Comparison of ENCODE assay signal across 8 cellular contexts in the genomic region with DNA sequence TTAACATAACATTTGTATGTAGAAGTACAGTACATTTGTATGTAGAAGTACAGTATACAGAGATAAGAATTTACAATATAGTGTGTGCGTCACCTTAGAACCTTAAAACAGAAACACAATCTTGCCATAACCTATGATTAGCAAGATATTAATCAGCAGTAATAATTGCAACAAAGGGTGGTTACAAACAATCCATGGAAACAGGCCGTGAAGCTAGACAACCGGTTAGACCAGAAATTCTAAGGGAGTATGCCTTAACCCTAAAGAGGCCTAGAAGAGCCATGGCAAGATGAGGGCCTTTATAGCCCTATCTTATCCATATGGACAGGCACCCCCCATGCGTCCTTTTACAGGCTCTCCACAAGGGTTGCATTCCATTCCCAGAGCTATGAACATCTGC.
DNase-seq lines count a peak whose midpoint lies in the region; ATAC-seq and TF ChIP-seq lines count a peak whose summit lies in the region.
"Not testable (repeated sequence)": the region's sequence is repeated elsewhere in the genome, so short reads cannot be mapped to it uniquely, and the experiment has no call there.

No MANE protein-coding gene starts in this region.

- dilution Hi-C loops in mammary epithelial cell (cut with HindIII; ENCODE audit: low sequenced_read_pairs): not testable (repeated sequence)

- H3K4me1 Mint-ChIP-seq in GM23338: peaks cover 39% of the 10 kb centered on the region
- H3K4me1 Mint-ChIP-seq in type B pancreatic cell (ENCODE audit: unreplicated experiment): not testable (repeated sequence)

- not testable (repeated sequence) for H3K4me2 ChIP-seq in GM23338
- H3K4me2 ChIP-seq in PC-3 (ENCODE audit: low read length): peak overlapping the region; percentile 36; the same call in 1 of the 2 replicates
- peak overlapping the region; percentile 16 for H3K4me2 ChIP-seq in mammary epithelial cell (ENCODE audit: insufficient read depth, low read depth, low read length)

- ATAC-seq in GM23338: not testable (repeated sequence)
- ATAC-seq in PC-3 (peak; percentile 5; the same call in 1 of the 2 replicates), foreskin keratinocyte (peak; percentile 49)

- peaks cover 11% of the 10 kb centered on the region for H3K4me1 ChIP-seq in GM23338 (ENCODE audit: insufficient read depth)
- H3K4me1 ChIP-seq in PC-3 (ENCODE audit: insufficient read depth, low read length): peaks cover 20% of the 10 kb centered on the region
- peaks cover 12% of the 10 kb centered on the region for H3K4me1 ChIP-seq in mammary epithelial cell (ENCODE audit: insufficient read depth, low read length)
- H3K4me1 ChIP-seq in foreskin keratinocyte: peaks cover 13% of the 10 kb centered on the region

- TF ChIP-seq EP300 in Ishikawa (IDR thresholded peaks at IDR 0.05; ENCODE audit: borderline replicate concordance): peak; percentile 13; the same call in 1 of the 2 replicates

- not testable (repeated sequence) for H3K9me3 ChIP-seq in PC-3 (ENCODE audit: low read length); mammary epithelial cell (replicated peaks; ENCODE audit: insufficient read depth, low read length)

- not testable (repeated sequence) for TF ChIP-seq CTCF in GM23338 (conservative IDR thresholded peaks at IDR 0.05; ENCODE audit: low read depth in 2 of 2); PC-3 (conservative IDR thresholded peaks at IDR 0.05; ENCODE audit: low read depth, low read length); mammary epithelial cell (conservative IDR thresholded peaks at IDR 0.05 in 1 of 2, IDR thresholded peaks at IDR 0.05 in 1 of 2; ENCODE audit: extremely low read depth in 1 of 2, insufficient read depth in 1 of 2, low read depth in 1 of 2, low read length in 2 of 2); foreskin keratinocyte (conservative IDR thresholded peaks at IDR 0.05); type B pancreatic cell (conservative IDR thresholded peaks at IDR 0.05)

- intact Hi-C loops in PC-3 (cut with micrococcal nuclease) (loop anchor here (10.0 kb wide), 1 partner anchor 147 kb away; no protein-coding TSS in a partner anchor), mammary epithelial cell (cut with micrococcal nuclease) (loop anchor here (2.0 kb wide), 1 partner anchor 63 kb away; no protein-coding TSS in a partner anchor)

- POLR2A ChIA-PET in PC-3 (lab: Charles Lee; ENCODE audit: unreplicated experiment): not testable (repeated sequence)

- H3K27ac Mint-ChIP-seq in GM23338: not testable (repeated sequence)
- peak overlapping the region; percentile 24 for H3K27ac Mint-ChIP-seq in type B pancreatic cell

- not testable (repeated sequence) for H3K36me3 ChIP-seq in GM23338 (ENCODE audit: insufficient read depth); PC-3 (ENCODE audit: low read depth, low read length); mammary epithelial cell (ENCODE audit: insufficient read depth, low read length)

- not testable (repeated sequence) for H3K9me3 Mint-ChIP-seq in GM23338
- peaks cover 13% of the 10 kb centered on the region for H3K9me3 Mint-ChIP-seq in type B pancreatic cell

- not testable (repeated sequence) for H3K27me3 Mint-ChIP-seq in GM23338 (ENCODE audit: insufficient read depth, low read depth, poor library complexity); type B pancreatic cell

- H4K20me1 ChIP-seq in GM23338 (replicated peaks; ENCODE audit: insufficient read depth); PC-3 (ENCODE audit: low read length); mammary epithelial cell (ENCODE audit: insufficient read depth, low read length): not testable (repeated sequence)

- peaks cover 21% of the 10 kb centered on the region for H3K36me3 Mint-ChIP-seq in GM23338 (ENCODE audit: low read depth)
- not testable (repeated sequence) for H3K36me3 Mint-ChIP-seq in type B pancreatic cell

- not testable (repeated sequence) for H3K27me3 ChIP-seq in GM23338 (ENCODE audit: insufficient read depth); PC-3 (ENCODE audit: low read length); mammary epithelial cell (ENCODE audit: insufficient read depth, low read length); foreskin keratinocyte

- TF ChIP-seq RAD21 in Ishikawa (IDR thresholded peaks at IDR 0.05; ENCODE audit: low read depth): not testable (repeated sequence)

- H2AFZ ChIP-seq in GM23338; PC-3 (ENCODE audit: low read length): not testable (repeated sequence)
- H2AFZ ChIP-seq in mammary epithelial cell (ENCODE audit: low read depth, low read length): peak overlapping the region; percentile 64

- in situ Hi-C loops in mammary epithelial cell (cut with MboI; ENCODE audit: low sequenced_read_pairs in 2 of 2): not testable (repeated sequence)

- CTCF ChIA-PET in PC-3 (lab: Charles Lee); mammary epithelial cell (lab: Charles Lee; ENCODE audit: low non-redundant PET): not testable (repeated sequence)

- not testable (repeated sequence) for H3K4me3 Mint-ChIP-seq in GM23338, type B pancreatic cell

- BruUV-seq in PC-3 (replicated peaks; lab: Mats Ljungman, UMichigan); mammary epithelial cell (replicated peaks; lab: Mats Ljungman, UMichigan): not testable (repeated sequence)

- not testable (repeated sequence) for H3K79me2 ChIP-seq in GM23338 (replicated peaks; ENCODE audit: insufficient read depth); PC-3 (ENCODE audit: low read length); mammary epithelial cell (ENCODE audit: insufficient read depth, low read length)

- DNase-seq in GM23338 (ENCODE audit: low spot score); type B pancreatic cell (ENCODE audit: extremely low spot score, unreplicated experiment): not testable (repeated sequence)
- DNase-seq in PC-3 (peak; percentile 46), mammary epithelial cell (peak; percentile 56), epithelial cell of prostate (ENCODE audit: low read depth, low spot score) (peak; percentile 49), foreskin keratinocyte (peak; percentile 44 to 60)

- 42% methylated on average over 4 of the region's 4 CpGs for WGBS in mammary epithelial cell (ENCODE audit: low coverage, missing lambda C conversion rate)

- not testable (repeated sequence) for H3K27ac ChIP-seq in GM23338 (ENCODE audit: low read depth); mammary epithelial cell (ENCODE audit: insufficient read depth, low read depth, low read length)
- H3K27ac ChIP-seq in PC-3 (ENCODE audit: low read length) (peak overlapping the region; percentile 73), epithelial cell of prostate (peak overlapping the region; percentile 80), foreskin keratinocyte (peak overlapping the region; percentile 83), skin epidermis (peak overlapping the region in 13 of 21 experiments; percentile 24 to 84 (median 60))

- not testable (repeated sequence) for H3F3A ChIP-seq in GM23338 (replicated peaks; ENCODE audit: low read depth); PC-3 (ENCODE audit: low read length, unreplicated experiment)

- H3K4me3 ChIP-seq in GM23338; PC-3 (ENCODE audit: low read length); mammary epithelial cell (replicated peaks in 1 of 3; ENCODE audit: insufficient read depth in 1 of 3, low read depth in 2 of 3, low read length in 3 of 3); skin epidermis: not testable (repeated sequence)

- H3K9ac ChIP-seq in PC-3 (ENCODE audit: low read length); mammary epithelial cell (ENCODE audit: insufficient read depth, low read length): not testable (repeated sequence)

- peaks cover 11% of the 10 kb centered on the region for H3K9me2 ChIP-seq in GM23338 (ENCODE audit: insufficient read depth)
- not testable (repeated sequence) for H3K9me2 ChIP-seq in PC-3 (replicated peaks; ENCODE audit: low read length)

TF ChIP-seq in Ishikawa, 13 proteins besides CTCF, POLR2A, EP300 and RAD21:
- 0 out of 2 replicates have a peak, but pooled peaks have one; percentile 13 for TF ChIP-seq CEBPB (IDR thresholded peaks at IDR 0.05)
